Comparison of ENCODE assay signal across 9 cellular contexts in the genomic region with DNA sequence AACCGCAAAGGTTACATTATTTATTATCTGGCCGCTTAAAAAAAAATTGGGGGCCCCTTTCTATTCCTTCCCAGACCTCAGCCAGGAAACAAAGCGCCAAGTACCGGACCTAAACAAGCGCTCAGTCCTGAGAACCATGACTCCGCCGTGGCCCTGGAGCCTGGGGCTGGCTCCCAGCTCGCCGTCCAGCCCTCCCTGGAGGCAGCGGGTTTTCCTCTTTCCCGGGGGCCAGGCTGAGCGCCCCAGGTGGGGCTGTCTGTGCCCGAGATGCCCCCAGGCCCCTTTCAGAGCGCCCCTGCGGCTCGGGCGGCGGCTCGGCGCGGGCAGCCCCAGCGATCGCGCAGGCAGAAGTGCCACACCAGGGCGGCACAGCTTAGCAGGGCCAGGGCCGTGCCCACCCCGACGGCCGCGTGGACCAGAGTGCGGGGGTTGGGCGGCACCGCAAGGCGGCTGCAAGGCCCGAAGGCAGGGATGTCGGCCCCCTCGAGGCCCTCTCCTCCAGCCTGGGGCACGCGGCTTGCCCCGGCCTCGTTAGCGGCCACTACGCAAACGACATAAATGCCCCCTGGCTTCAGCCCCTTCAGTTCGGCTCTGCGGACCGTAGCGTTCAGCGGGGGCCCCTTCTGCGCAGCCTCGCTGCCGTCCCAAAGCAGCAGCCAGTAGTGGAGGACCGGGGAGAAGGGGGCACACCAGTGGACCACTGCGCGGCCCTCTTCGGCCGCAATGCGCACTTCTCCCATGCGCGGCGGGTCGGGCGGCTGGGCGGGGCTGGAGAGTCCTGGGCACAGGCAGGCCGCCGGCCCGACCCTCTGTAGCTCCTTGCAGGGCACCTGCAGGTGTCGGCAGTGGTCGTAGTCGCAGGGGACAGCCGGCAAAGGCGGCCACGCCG. TPM values are rescaled to one million over a fixed set of nuclear protein-coding genes. Genes with fewer than 3 reads are reported as not detected.
DNase-seq lines count a peak whose midpoint lies in the region; ATAC-seq and TF ChIP-seq lines count a peak whose summit lies in the region.
"Had no signal": no experiment of that assay in that cellular context is flagged by ENCODE, and none has a peak within 500 bp of the region (broad histone marks: within the 10 kb centered on the region; RNA-seq: fewer than 3 reads in every experiment).

No MANE protein-coding gene starts in this region.

- H3K27ac ChIP-seq in AG04450 (ENCODE audit: low read depth, low read length), result no peak overlapping the region
- peak overlapping the region; percentile 60 for H3K27ac ChIP-seq in muscle layer of colon (ENCODE audit: low read depth, low read length)

- CTCF ChIA-PET in AG04450 (lab: Charles Lee), result no interaction called here

- no peak for ATAC-seq in HG02973 (IDR thresholded peaks at IDR 0.05; ENCODE audit: unreplicated experiment)

- TF ChIP-seq CTCF in AG04450 (IDR thresholded peaks at IDR 0.05; ENCODE audit: low read depth, low read length), result no peak

- peaks cover 11% of the 10 kb centered on the region for H3K4me1 ChIP-seq in muscle layer of colon (ENCODE audit: insufficient read depth, low read length)

- H3K4me3 ChIP-seq in AG04450 (ENCODE audit: low read depth, low read length) (peak overlapping the region; percentile 1; the same call in 1 of the 2 replicates), muscle layer of colon (ENCODE audit: low read depth in 1 of 2, low read length in 2 of 2) (peak overlapping the region; percentile 5 to 44)

- POLR2A ChIA-PET in AG04450 (lab: Yijun Ruan, JAX), result interaction anchor here (3.4 kb wide), 1 partner anchor 22 kb away, joined by 35 read pairs; a partner anchor contains a TSS

- H3K36me3 ChIP-seq in muscle layer of colon (ENCODE audit: insufficient read depth, low read length), result peaks cover 14% of the 10 kb centered on the region

- H3K9ac ChIP-seq in muscle layer of colon (ENCODE audit: low read length), result no peak overlapping the region

- H3K9me3 ChIP-seq in AG04450 (ENCODE audit: control insufficient read depth, insufficient read depth, low read length) (no peaks in the 10 kb centered on the region), muscle layer of colon (ENCODE audit: low read length) (no peaks in the 10 kb centered on the region)

- DNase-seq in AG04450 (ENCODE audit: low read depth, low spot score) (no peak), ecto neural progenitor cell (ENCODE audit: low spot score) (peak; percentile 52), cerebellum (ENCODE audit: low spot score) (no peak), NCI-H1048 (lab: John Stamatoyannopoulos, UW) (no peak)
- DNase-seq: effector CD4-positive, alpha-beta T cell; islet precursor cell; Kasumi-1 had no signal

- H3K27me3 ChIP-seq in AG04450 (ENCODE audit: control insufficient read depth, insufficient read depth, low read length) (no peaks in the 10 kb centered on the region), muscle layer of colon (ENCODE audit: control insufficient read depth in 1 of 2, insufficient read depth in 2 of 2, low read length in 2 of 2) (peaks cover 0 to 9% of the 10 kb centered on the region in 2 donors)

RNA-seq across cellular contexts. Expression of a gene that starts 1.6 kb away (rescaled TPM):
- 4.1 and 5.7 TPM in 2 replicates for polyA plus RNA-seq in AG04450 (2011; rRNA removed)
- polyA minus RNA-seq in AG04450 (2011; rRNA and poly(A)+ RNA removed), result 1.9 and 2.3 TPM in 2 replicates
- total RNA-seq in cerebellum, result 0.91 TPM

RNA-seq across cellular contexts. Expression of a gene that starts 8.9 kb away (rescaled TPM):
- 92.8 and 100 TPM in 2 replicates for polyA plus RNA-seq in AG04450 (2011; rRNA removed)
- 48.8 and 54.0 TPM in 2 replicates for polyA minus RNA-seq in AG04450 (2011; rRNA and poly(A)+ RNA removed)
- 35.4 TPM for total RNA-seq in cerebellum

RNA-seq across cellular contexts. Expression of a gene that starts 15.7 kb away (rescaled TPM):
- polyA plus RNA-seq in AG04450 (2011; rRNA removed), result 2.4 and 3.2 TPM in 2 replicates
- polyA minus RNA-seq in AG04450 (2011; rRNA and poly(A)+ RNA removed), result 2.5 and 3.5 TPM in 2 replicates
- total RNA-seq in cerebellum, result 5.1 TPM

RNA-seq across cellular contexts. Expression of a gene that starts 16.3 kb away (rescaled TPM):
- 5.4 and 6.2 TPM in 2 replicates for polyA plus RNA-seq in AG04450 (2011; rRNA removed)
- 1.1 and 2.2 TPM in 2 replicates for polyA minus RNA-seq in AG04450 (2011; rRNA and poly(A)+ RNA removed)
- 3.1 TPM for total RNA-seq in cerebellum

RNA-seq across cellular contexts. Expression of a gene that starts 19.5 kb away (rescaled TPM):
- polyA plus RNA-seq in AG04450 (2011; rRNA removed), result 42.8 and 63.7 TPM in 2 replicates
- polyA minus RNA-seq in AG04450 (2011; rRNA and poly(A)+ RNA removed), result 59.3 and 81.9 TPM in 2 replicates
- total RNA-seq in cerebellum, result 82.4 TPM
